Comparison of ENCODE assay signal across 12 cellular contexts in genomic region chr2:6760132-6760531, GRCh38.
DNase-seq lines count a peak whose midpoint lies in the region; ATAC-seq, FAIRE-seq and TF ChIP-seq lines count a peak whose summit lies in the region.
"Had no signal": no experiment of that assay in that cellular context is flagged by ENCODE, and none has a peak within 500 bp of the region (broad histone marks: within the 10 kb centered on the region; RNA-seq: fewer than 3 reads in every experiment).

No MANE protein-coding gene starts in this region.

- no peaks in the 10 kb centered on the region for H3K79me2 ChIP-seq in H1 (ENCODE audit: control insufficient read depth in 1 of 2, insufficient read depth in 2 of 2, low read length in 2 of 2)

- 77% methylated on average over 5 of the region's 5 CpGs; no CpG with 5 or more reads in 1 of the 2 experiments for WGBS in H1 (ENCODE audit: extremely low coverage in 1 of 2, insufficient coverage in 1 of 2, insufficient read length in 1 of 2, insufficient replicate concordance in 2 of 2, low coverage in 1 of 2, low lambda C conversion rate in 2 of 2, missing lambda C conversion rate in 1 of 2), 2 experiments
- WGBS in neuronal stem cell (ENCODE audit: extremely low coverage in 2 of 2, insufficient read length in 2 of 2, insufficient replicate concordance in 1 of 2), 2 donors: 100% methylated on average over 2 of the region's 5 CpGs; no CpG with 5 or more reads in 1 of the 2 donors

- H2BK12ac ChIP-seq in H1 (ENCODE audit: low read depth, low read length): peak overlapping the region; percentile 78; the same call in 1 of the 2 replicates
- H2BK12ac ChIP-seq in neuronal stem cell (ENCODE audit: low read length): no peak overlapping the region

- H4K91ac ChIP-seq in H1 (replicated peaks; ENCODE audit: insufficient read length, low read length) (peak overlapping the region; percentile 83), neuronal stem cell (ENCODE audit: low read depth, low read length, poor library complexity) (no peak overlapping the region)

- DNase-seq in HTR-8/SVneo (ENCODE audit: insufficient read length, low spot score) (no peak), H1 (ENCODE audit: low read depth in 1 of 2, low spot score in 2 of 2) (no peak), neuronal stem cell (ENCODE audit: low spot score) (no peak), NCI-H1092 (lab: John Stamatoyannopoulos, UW) (no peak)
- DNase-seq in effector memory CD4-positive, alpha-beta T cell: no peak
- DNase-seq: Calu3; CD8-positive, alpha-beta T cell; DMS79 treated with DMSO at 0.1 percent for 48 hours; GF-D8 had no signal

- H2BK20ac ChIP-seq in H1 (ENCODE audit: low read length): no peak overlapping the region; the same call in 1 of the 2 replicates

- no peak for TF ChIP-seq EP300 in H1 (IDR thresholded peaks at IDR 0.05; ENCODE audit: borderline replicate concordance in 1 of 2, low read depth in 2 of 2, low read length in 2 of 2)

- POLR2A ChIA-PET in H1 (lab: Charles Lee; ENCODE audit: partially characterized antibody): no interaction called here

- H3K23me2 ChIP-seq in H1 (ENCODE audit: low read depth, low read length): peaks cover 7% of the 10 kb centered on the region; the same call in 1 of the 2 replicates

- H4K8ac ChIP-seq in H1 (ENCODE audit: extremely low read depth, insufficient read depth, low read length): no peak overlapping the region
- no peak overlapping the region for H4K8ac ChIP-seq in neuronal stem cell (ENCODE audit: low read depth, low read length)

- CTCF ChIA-PET in H1 (lab: Charles Lee; ENCODE audit: partially characterized antibody): no interaction called here

- no peak overlapping the region for H4K5ac ChIP-seq in H1 (ENCODE audit: insufficient read length, low read depth, low read length)

- H3K4me2 ChIP-seq in H1 (ENCODE audit: insufficient read depth in 1 of 2, low read depth in 2 of 2, low read length in 2 of 2) (no peak overlapping the region), neuronal stem cell (ENCODE audit: insufficient read depth, low read length, poor library complexity, severe bottlenecking) (no peak overlapping the region)
- H3K4me2 ChIP-seq: BLaER1 treated with 17β-estradiol and CSF1 and Interleukin-3, amounts not matched to agents 10 nM and 100 nM had no signal

- no peak for TF ChIP-seq RAD21 in H1 (IDR thresholded peaks at IDR 0.05 in 1 of 2, conservative IDR thresholded peaks at IDR 0.05 in 1 of 2; ENCODE audit: low read depth in 2 of 2, low read length in 2 of 2)

- H2AFZ ChIP-seq in H1 (ENCODE audit: low read length) (no peak overlapping the region), neuronal stem cell (ENCODE audit: low read length) (no peak overlapping the region)

- peaks cover 0 to 8% of the 10 kb centered on the region in 2 experiments for H4K20me1 ChIP-seq in H1 (replicated peaks in 1 of 2; ENCODE audit: control insufficient read depth in 1 of 2, insufficient read depth in 2 of 2, low read length in 2 of 2)
- H4K20me1 ChIP-seq: BLaER1 treated with 17β-estradiol and CSF1 and Interleukin-3, amounts not matched to agents 10 nM and 100 nM had no signal

- H3K4me1 ChIP-seq in H1 (replicated peaks in 1 of 4; ENCODE audit: control insufficient read depth in 3 of 4, insufficient read depth in 4 of 4, low read length in 3 of 4): peaks cover 0 to 7% (median 0%) of the 10 kb centered on the region in 4 experiments; a peak in 3 of 7 replicates
- peaks cover 0 to 3% of the 10 kb centered on the region in 2 donors for H3K4me1 ChIP-seq in neuronal stem cell (ENCODE audit: control insufficient read depth in 2 of 2, insufficient read depth in 1 of 2, low read depth in 1 of 2, low read length in 2 of 2)
- no peaks in the 10 kb centered on the region for H3K4me1 ChIP-seq in effector memory CD4-positive, alpha-beta T cell (ENCODE audit: control insufficient read depth, insufficient read depth, low read length, poor library complexity, severe bottlenecking)
- H3K4me1 ChIP-seq: HAP-1 had no signal

- H3K36me3 ChIP-seq in H1 (ENCODE audit: control insufficient read depth in 2 of 4, insufficient read depth in 4 of 4, low read length in 3 of 4) (no peaks in the 10 kb centered on the region; a peak in 1 of 8 replicates), neuronal stem cell (replicated peaks in 1 of 2; ENCODE audit: control insufficient read depth in 2 of 2, insufficient read depth in 2 of 2, low read length in 2 of 2) (peaks cover 0 to 2% of the 10 kb centered on the region in 2 donors)
- H3K36me3 ChIP-seq in effector memory CD4-positive, alpha-beta T cell (ENCODE audit: control insufficient read depth, insufficient read depth, low read length): no peaks in the 10 kb centered on the region
- H3K36me3 ChIP-seq: BLaER1 treated with 17β-estradiol and CSF1 and Interleukin-3, amounts not matched to agents 10 nM and 100 nM; HAP-1 had no signal

- H2BK120ac ChIP-seq in H1 (replicated peaks; ENCODE audit: low read depth, low read length) (no peak overlapping the region), neuronal stem cell (ENCODE audit: low read depth, low read length) (no peak overlapping the region)

- peak overlapping the region; percentile 74; the same call in 1 of the 2 replicates for H2BK15ac ChIP-seq in H1 (ENCODE audit: low read length)
- H2BK15ac ChIP-seq in neuronal stem cell (ENCODE audit: low read length): no peak overlapping the region

- H3K4me3 ChIP-seq in H1 (ENCODE audit: extremely low read depth in 1 of 4, insufficient read depth in 2 of 4, low read depth in 3 of 4, low read length in 4 of 4) (no peak overlapping the region), neuronal stem cell (ENCODE audit: low read length in 2 of 2) (peak overlapping the region in 1 of 2 donors; percentile 59)
- no peak overlapping the region for H3K4me3 ChIP-seq in effector memory CD4-positive, alpha-beta T cell (ENCODE audit: insufficient read depth, low read depth, low read length, poor library complexity, severe bottlenecking)
- H3K4me3 ChIP-seq: BLaER1 treated with 17β-estradiol and CSF1 and Interleukin-3, amounts not matched to agents 10 nM and 100 nM; HAP-1 had no signal

- H3K9me3 ChIP-seq in H1 (ENCODE audit: insufficient read depth in 2 of 2, low read depth in 1 of 2, low read length in 1 of 2) (peaks cover 0 to 3% of the 10 kb centered on the region in 2 experiments; a peak in 1 of 4 replicates), neuronal stem cell (replicated peaks in 1 of 2; ENCODE audit: control insufficient read depth in 2 of 2, insufficient read depth in 1 of 2, low read depth in 1 of 2, low read length in 2 of 2) (peaks cover 0 to 5% of the 10 kb centered on the region in 2 donors)
- no peaks in the 10 kb centered on the region for H3K9me3 ChIP-seq in effector memory CD4-positive, alpha-beta T cell (ENCODE audit: control insufficient read depth, low read length)
- H3K9me3 ChIP-seq: HAP-1 had no signal

- no peak for TF ChIP-seq POLR2A in H1 (IDR thresholded peaks at IDR 0.05; ENCODE audit: control extremely low read depth in 1 of 2, low read depth in 2 of 2, low read length in 2 of 2)

- FAIRE-seq in HTR-8/SVneo (lab: Jason Lieb, UNC) (peak; percentile 96), H1 (lab: Jason Lieb, UNC) (no peak)

- TF ChIP-seq CTCF in H1 (IDR thresholded peaks at IDR 0.05; ENCODE audit: control extremely low read depth in 1 of 3, insufficient read depth in 1 of 3, low read depth in 1 of 3, low read length in 3 of 3): no peak

- H3K27ac ChIP-seq in H1 (ENCODE audit: low read depth, low read length) (no peak overlapping the region), neuronal stem cell (replicated peaks; ENCODE audit: low read length) (no peak overlapping the region)
- no peak overlapping the region for H3K27ac ChIP-seq in effector memory CD4-positive, alpha-beta T cell (ENCODE audit: insufficient read depth, low read length, poor library complexity, severe bottlenecking)
- H3K27ac ChIP-seq: BLaER1 treated with 17β-estradiol and CSF1 and Interleukin-3, amounts not matched to agents 10 nM and 100 nM had no signal

- H3K9ac ChIP-seq in H1 (replicated peaks in 1 of 4; ENCODE audit: extremely low read depth in 1 of 4, low read depth in 3 of 4, low read length in 3 of 4) (no peak overlapping the region), neuronal stem cell (ENCODE audit: low read depth, low read length, poor library complexity) (peak overlapping the region; percentile 46)
- H3K9ac ChIP-seq: BLaER1 treated with 17β-estradiol and CSF1 and Interleukin-3, amounts not matched to agents 10 nM and 100 nM had no signal

- no peak for ATAC-seq in HG02642 (IDR thresholded peaks at IDR 0.05; ENCODE audit: poor library complexity, unreplicated experiment)
- ATAC-seq: CD8-positive, alpha-beta T cell had no signal

- no peak overlapping the region for H2BK5ac ChIP-seq in H1 (ENCODE audit: low read depth, low read length)
- H2BK5ac ChIP-seq in neuronal stem cell (ENCODE audit: low read length): no peak overlapping the region

- peak overlapping the region; percentile 28; the same call in 1 of the 2 replicates for H3K18ac ChIP-seq in H1 (ENCODE audit: extremely low read depth, low read length)
- H3K18ac ChIP-seq in neuronal stem cell (ENCODE audit: low read length): no peak overlapping the region

- H3K79me1 ChIP-seq in H1 (ENCODE audit: low read depth, low read length): 0 out of 2 replicates have a peak, but pooled peaks cover 2% of the 10 kb centered on the region
- no peaks in the 10 kb centered on the region for H3K79me1 ChIP-seq in neuronal stem cell (ENCODE audit: low read depth, low read length)

- H3K14ac ChIP-seq in H1 (ENCODE audit: insufficient read length) (no peak overlapping the region), neuronal stem cell (ENCODE audit: low read length) (peak overlapping the region; percentile 1)

- H2AK5ac ChIP-seq in H1 (ENCODE audit: low read depth, low read length): peak overlapping the region; percentile 98
- no peak overlapping the region for H2AK5ac ChIP-seq in neuronal stem cell (ENCODE audit: low read depth, low read length)

- no peaks in the 10 kb centered on the region for H3K27me3 ChIP-seq in H1 (replicated peaks in 1 of 4; ENCODE audit: control insufficient read depth in 3 of 4, extremely low read depth in 1 of 4, insufficient read depth in 3 of 4, low read length in 3 of 4)
- no peaks in the 10 kb centered on the region for H3K27me3 ChIP-seq in neuronal stem cell (ENCODE audit: control insufficient read depth in 3 of 3, insufficient read depth in 3 of 3, low read depth in 1 of 3, low read length in 3 of 3)
- H3K27me3 ChIP-seq in effector memory CD4-positive, alpha-beta T cell (replicated peaks; ENCODE audit: control insufficient read depth, insufficient read depth, low read length, poor library complexity, severe bottlenecking): no peaks in the 10 kb centered on the region
- H3K27me3 ChIP-seq: BLaER1 treated with 17β-estradiol and CSF1 and Interleukin-3, amounts not matched to agents 10 nM and 100 nM had no signal

- peak overlapping the region; percentile 60 for H3K4ac ChIP-seq in H1 (replicated peaks; ENCODE audit: insufficient read length, low read depth, low read length)
- no peak overlapping the region for H3K4ac ChIP-seq in neuronal stem cell (ENCODE audit: low read length)

- H3K23ac ChIP-seq in H1 (ENCODE audit: insufficient read length) (peak overlapping the region; percentile 79), neuronal stem cell (ENCODE audit: low read depth, low read length, poor library complexity) (peak overlapping the region; percentile 5)

- peak overlapping the region; percentile 89 for H3K56ac ChIP-seq in H1 (replicated peaks; ENCODE audit: insufficient read length, low read depth, low read length)

TF ChIP-seq in H1, 55 proteins besides CTCF, POLR2A, EP300 and RAD21 (continues in another document):
- TF ChIP-seq EGR1 (IDR thresholded peaks at IDR 0.05; ENCODE audit: borderline replicate concordance, low read depth, low read length): no peak
